Comparison of ENCODE assay signal across 1 cellular context in the genomic region with DNA sequence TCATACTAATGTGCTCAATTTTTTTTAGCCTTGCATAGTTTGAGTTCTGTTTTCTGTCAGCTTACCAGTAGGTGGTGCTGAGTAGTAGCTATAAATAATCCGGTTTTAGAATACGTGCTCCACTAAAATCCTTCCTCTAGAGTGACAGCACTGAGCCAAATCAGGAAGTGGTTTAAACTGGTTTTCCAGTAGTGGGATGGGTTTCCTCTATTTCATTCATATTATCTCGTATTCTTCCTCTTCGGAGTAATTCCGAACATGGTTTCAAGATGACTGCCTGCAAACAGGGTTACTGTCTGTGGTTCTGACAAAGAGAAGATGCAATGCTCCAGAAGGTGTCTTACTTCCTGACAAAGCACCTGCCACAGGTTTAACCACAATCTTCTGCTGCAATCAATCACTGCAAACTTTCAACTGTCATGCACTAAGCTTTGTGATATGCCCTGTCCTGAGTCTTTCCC.
TF ChIP-seq lines count a peak whose summit lies in the region.

No MANE protein-coding gene starts in this region.

TF ChIP-seq in GM23338, 12 proteins besides CTCF, POLR2A, EP300 and RAD21 (continued from another document):
- TF ChIP-seq, protein P1, sequence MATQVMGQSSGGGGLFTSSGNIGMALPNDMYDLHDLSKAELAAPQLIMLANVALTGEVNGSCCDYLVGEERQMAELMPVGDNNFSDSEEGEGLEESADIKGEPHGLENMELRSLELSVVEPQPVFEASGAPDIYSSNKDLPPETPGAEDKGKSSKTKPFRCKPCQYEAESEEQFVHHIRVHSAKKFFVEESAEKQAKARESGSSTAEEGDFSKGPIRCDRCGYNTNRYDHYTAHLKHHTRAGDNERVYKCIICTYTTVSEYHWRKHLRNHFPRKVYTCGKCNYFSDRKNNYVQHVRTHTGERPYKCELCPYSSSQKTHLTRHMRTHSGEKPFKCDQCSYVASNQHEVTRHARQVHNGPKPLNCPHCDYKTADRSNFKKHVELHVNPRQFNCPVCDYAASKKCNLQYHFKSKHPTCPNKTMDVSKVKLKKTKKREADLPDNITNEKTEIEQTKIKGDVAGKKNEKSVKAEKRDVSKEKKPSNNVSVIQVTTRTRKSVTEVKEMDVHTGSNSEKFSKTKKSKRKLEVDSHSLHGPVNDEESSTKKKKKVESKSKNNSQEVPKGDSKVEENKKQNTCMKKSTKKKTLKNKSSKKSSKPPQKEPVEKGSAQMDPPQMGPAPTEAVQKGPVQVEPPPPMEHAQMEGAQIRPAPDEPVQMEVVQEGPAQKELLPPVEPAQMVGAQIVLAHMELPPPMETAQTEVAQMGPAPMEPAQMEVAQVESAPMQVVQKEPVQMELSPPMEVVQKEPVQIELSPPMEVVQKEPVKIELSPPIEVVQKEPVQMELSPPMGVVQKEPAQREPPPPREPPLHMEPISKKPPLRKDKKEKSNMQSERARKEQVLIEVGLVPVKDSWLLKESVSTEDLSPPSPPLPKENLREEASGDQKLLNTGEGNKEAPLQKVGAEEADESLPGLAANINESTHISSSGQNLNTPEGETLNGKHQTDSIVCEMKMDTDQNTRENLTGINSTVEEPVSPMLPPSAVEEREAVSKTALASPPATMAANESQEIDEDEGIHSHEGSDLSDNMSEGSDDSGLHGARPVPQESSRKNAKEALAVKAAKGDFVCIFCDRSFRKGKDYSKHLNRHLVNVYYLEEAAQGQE (IDR thresholded peaks at IDR 0.05; ENCODE audit: unreplicated experiment) = no peak
- TF ChIP-seq, protein P2, sequence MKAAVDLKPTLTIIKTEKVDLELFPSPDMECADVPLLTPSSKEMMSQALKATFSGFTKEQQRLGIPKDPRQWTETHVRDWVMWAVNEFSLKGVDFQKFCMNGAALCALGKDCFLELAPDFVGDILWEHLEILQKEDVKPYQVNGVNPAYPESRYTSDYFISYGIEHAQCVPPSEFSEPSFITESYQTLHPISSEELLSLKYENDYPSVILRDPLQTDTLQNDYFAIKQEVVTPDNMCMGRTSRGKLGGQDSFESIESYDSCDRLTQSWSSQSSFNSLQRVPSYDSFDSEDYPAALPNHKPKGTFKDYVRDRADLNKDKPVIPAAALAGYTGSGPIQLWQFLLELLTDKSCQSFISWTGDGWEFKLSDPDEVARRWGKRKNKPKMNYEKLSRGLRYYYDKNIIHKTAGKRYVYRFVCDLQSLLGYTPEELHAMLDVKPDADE (IDR thresholded peaks at IDR 0.05) = no peak
- no peak for TF ChIP-seq NANOG (IDR thresholded peaks at IDR 0.05; ENCODE audit: borderline replicate concordance)
